Comparison of ENCODE assay signal across 34 cellular contexts in the genomic region with DNA sequence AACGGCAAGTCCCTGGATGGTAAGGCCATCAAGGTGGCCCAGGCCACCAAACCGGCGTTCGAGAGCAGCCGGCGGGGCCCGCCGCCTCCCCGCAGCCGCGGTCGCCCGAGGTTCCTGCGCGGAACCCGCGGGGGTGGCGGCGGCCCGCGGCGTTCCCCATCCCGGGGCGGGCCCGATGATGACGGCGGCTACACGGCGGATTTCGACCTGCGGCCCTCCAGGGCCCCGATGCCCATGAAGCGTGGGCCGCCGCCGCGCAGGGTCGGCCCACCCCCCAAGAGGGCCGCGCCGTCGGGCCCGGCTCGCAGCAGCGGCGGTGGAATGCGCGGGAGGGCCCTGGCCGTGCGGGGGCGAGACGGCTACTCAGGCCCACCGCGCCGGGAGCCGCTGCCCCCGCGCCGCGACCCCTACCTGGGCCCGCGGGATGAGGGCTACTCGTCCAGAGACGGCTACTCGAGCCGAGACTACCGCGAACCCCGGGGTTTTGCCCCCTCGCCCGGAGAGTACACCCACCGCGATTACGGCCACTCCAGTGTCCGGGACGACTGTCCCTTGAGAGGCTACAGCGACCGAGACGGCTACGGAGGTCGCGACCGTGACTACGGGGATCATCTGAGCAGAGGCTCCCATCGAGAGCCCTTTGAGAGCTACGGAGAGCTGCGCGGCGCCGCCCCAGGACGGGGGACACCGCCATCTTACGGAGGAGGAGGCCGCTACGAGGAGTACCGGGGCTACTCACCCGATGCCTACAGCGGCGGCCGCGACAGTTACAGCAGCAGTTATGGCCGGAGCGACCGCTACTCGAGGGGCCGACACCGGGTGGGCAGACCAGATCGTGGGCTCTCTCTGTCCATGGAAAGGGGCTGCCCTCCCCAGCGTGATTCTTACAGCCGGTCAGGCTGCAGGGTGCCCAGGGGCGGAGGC. TPM values are rescaled to one million over a fixed set of nuclear protein-coding genes. Genes with fewer than 3 reads are reported as not detected.
"Had no signal": no experiment of that assay in that cellular context is flagged by ENCODE, and none has a peak within 500 bp of the region (broad histone marks: within the 10 kb centered on the region; RNA-seq: fewer than 3 reads in every experiment).

No MANE protein-coding gene starts in this region.

- ATAC-seq: activated naive CD4-positive, alpha-beta T cell treated with anti-CD3 and anti-CD28 coated beads, Interleukin-2, amount 50 U/mL, for 72 hours; activated T-cell treated with anti-CD3 and anti-CD28 coated beads, Interleukin-2, amount 50 U/mL, for 72 hours; body of pancreas; effector memory CD8-positive, alpha-beta T cell; gastrocnemius medialis; naive thymus-derived CD4-positive, alpha-beta T cell; stimulated activated naive B cell treated with anti-CD40 and anti-IgM and Interleukin-4, amounts not matched to agents 10 μg/mL and 1 μg/mL and 100 μg/mL, for 72 hours had no signal

- DNase-seq: activated CD4-positive, alpha-beta T cell treated with anti-CD3 and anti-CD28 coated beads for 4 hours; activated CD4-positive, alpha-beta T cell treated with anti-CD3 and anti-CD28 coated beads, Interleukin-2, amount 50 U/mL, for 4 hours; activated naive CD4-positive, alpha-beta T cell; activated T-cell treated with anti-CD3 and anti-CD28 coated beads for 4 hours; activated T-cell treated with anti-CD3 and anti-CD28 coated beads, Interleukin-2, amount 50 U/mL, for 72 hours; anterior cingulate cortex; body of pancreas; cerebellar nuclear complex; dorsolateral prefrontal cortex; effector memory CD8-positive, alpha-beta T cell; erythroblast; gastrocnemius medialis; glutamatergic neuron; islet precursor cell; left cardiac atrium; midbrain; naive thymus-derived CD4-positive, alpha-beta T cell; stimulated activated CD4-positive, alpha-beta T cell treated with anti-CD3 and anti-CD28 coated beads, Interleukin-1b, Interleukin-23, amount 100 ng/mL, for 48 hours; stimulated activated CD4-positive, alpha-beta T cell treated with anti-CD3 and anti-CD28 coated beads, Interleukin-4, amount 100 ng/mL, for 4 hours; stimulated activated CD8-positive, alpha-beta memory T cell treated with anti-CD3 and anti-CD28 coated beads, Interleukin-4, amount 100 ng/mL, for 48 hours; stimulated activated naive B cell treated with anti-CD40 and anti-IgM and Interleukin-4, amounts not matched to agents 10 μg/mL and 1 μg/mL and 100 μg/mL, for 72 hours; transverse colon; uterus had no signal

- H3K4me1 ChIP-seq: body of pancreas, gastrocnemius medialis, neural progenitor cell, transverse colon, uterus had no signal

- H3K27ac Mint-ChIP-seq: activated naive CD4-positive, alpha-beta T cell treated with anti-CD3 and anti-CD28 coated beads, Interleukin-2, amount 50 U/mL, for 72 hours; activated T-cell treated with anti-CD3 and anti-CD28 coated beads, Interleukin-2, amount 50 U/mL, for 72 hours; effector memory CD8-positive, alpha-beta T cell; naive thymus-derived CD4-positive, alpha-beta T cell; neural progenitor cell; stimulated activated naive B cell treated with anti-CD40 and anti-IgM and Interleukin-4, amounts not matched to agents 10 μg/mL and 1 μg/mL and 100 μg/mL, for 72 hours had no signal

- H3K27ac ChIP-seq: body of pancreas, coronary artery, dorsolateral prefrontal cortex, gastrocnemius medialis, hepatocyte, neural progenitor cell, transverse colon, uterus, VCaP had no signal

- H3K4me3 Mint-ChIP-seq: activated T-cell treated with anti-CD3 and anti-CD28 coated beads, Interleukin-2, amount 50 U/mL, for 72 hours; effector memory CD8-positive, alpha-beta T cell; naive thymus-derived CD4-positive, alpha-beta T cell; neural progenitor cell; stimulated activated naive B cell treated with anti-CD40 and anti-IgM and Interleukin-4, amounts not matched to agents 10 μg/mL and 1 μg/mL and 100 μg/mL, for 72 hours had no signal

- H3K9me3 Mint-ChIP-seq: activated naive CD4-positive, alpha-beta T cell treated with anti-CD3 and anti-CD28 coated beads, Interleukin-2, amount 50 U/mL, for 72 hours; activated T-cell treated with anti-CD3 and anti-CD28 coated beads, Interleukin-2, amount 50 U/mL, for 72 hours; effector memory CD8-positive, alpha-beta T cell; naive thymus-derived CD4-positive, alpha-beta T cell; stimulated activated naive B cell treated with anti-CD40 and anti-IgM and Interleukin-4, amounts not matched to agents 10 μg/mL and 1 μg/mL and 100 μg/mL, for 72 hours had no signal

- H3K36me3 ChIP-seq: gastrocnemius medialis, neural progenitor cell, transverse colon, uterus had no signal

- H3K9me3 ChIP-seq: body of pancreas, gastrocnemius medialis, transverse colon, uterus had no signal

- H3K4me3 ChIP-seq: body of pancreas, coronary artery, dorsolateral prefrontal cortex, gastrocnemius medialis, hepatocyte, neural progenitor cell, smooth muscle cell, transverse colon, uterus had no signal

- H3K4me1 Mint-ChIP-seq: naive thymus-derived CD4-positive, alpha-beta T cell; neural progenitor cell; stimulated activated naive B cell treated with anti-CD40 and anti-IgM and Interleukin-4, amounts not matched to agents 10 μg/mL and 1 μg/mL and 100 μg/mL, for 72 hours had no signal

- H2AFZ ChIP-seq: hepatocyte, neural progenitor cell had no signal

- H3K4me2 ChIP-seq: hepatocyte, neural progenitor cell, smooth muscle cell had no signal

- H3K79me2 ChIP-seq: hepatocyte had no signal

- H3K36me3 Mint-ChIP-seq: activated naive CD4-positive, alpha-beta T cell treated with anti-CD3 and anti-CD28 coated beads, Interleukin-2, amount 50 U/mL, for 72 hours; naive thymus-derived CD4-positive, alpha-beta T cell; neural progenitor cell; stimulated activated naive B cell treated with anti-CD40 and anti-IgM and Interleukin-4, amounts not matched to agents 10 μg/mL and 1 μg/mL and 100 μg/mL, for 72 hours had no signal

- H3K27me3 ChIP-seq: gastrocnemius medialis, hepatocyte, transverse colon, uterus had no signal

RNA-seq across cellular contexts. Expression of gene RBMXL2, which starts 0.8 kb away (rescaled TPM):
- total RNA-seq: activated naive CD4-positive, alpha-beta T cell treated with anti-CD3 and anti-CD28 coated beads, Interleukin-2, amount 50 U/mL, for 72 hours; activated T-cell treated with anti-CD3 and anti-CD28 coated beads, Interleukin-2, amount 50 U/mL, for 72 hours; gastrocnemius medialis; left cardiac atrium; lower leg skin; naive thymus-derived CD4-positive, alpha-beta T cell; omental fat pad; renal cortical epithelial cell; smooth muscle cell; T-helper 1 cell treated with Interleukin-12 subunit alpha and Interleukin-12 subunit beta and Interleukin-4 antibody, amounts not matched to agents 30 ng/mL and 1 ng/mL, for 36 hours; temporal lobe had no signal
